In genomic region chr14:68771631-68772030, GRCh38 we compare ENCODE assay signal across 9 cellular contexts. TPM values are rescaled to one million over a fixed set of nuclear protein-coding genes. Genes with fewer than 3 reads are reported as not detected.
A peak's percentile ranks its signal among the peaks of the same experiment; 100 is the strongest.
DNase-seq lines count a peak whose midpoint lies in the region; ATAC-seq and TF ChIP-seq lines count a peak whose summit lies in the region.
"Had no signal": no experiment of that assay in that cellular context is flagged by ENCODE, and none has a peak within 500 bp of the region (broad histone marks: within the 10 kb centered on the region; RNA-seq: fewer than 3 reads in every experiment).

No MANE protein-coding gene starts in this region.

- no peak for TF ChIP-seq POLR2A in gastroesophageal sphincter (IDR thresholded peaks at IDR 0.05)

- peak overlapping the region in 4 of 8 donors; percentile 60 to 76 (median 66) for H3K27ac Mint-ChIP-seq in CD8-positive, alpha-beta memory T cell
- peak overlapping the region; percentile 73 for H3K27ac Mint-ChIP-seq in activated CD4-positive, alpha-beta memory T cell treated with anti-CD3 and anti-CD28 coated beads, Interleukin-2, amount 10 ng/mL, durations not matched to agents 7 days and 5 days

- peak overlapping the region in 5 of 7 donors; percentile 25 to 67 (median 62) for H3K4me3 Mint-ChIP-seq in CD8-positive, alpha-beta memory T cell
- peak overlapping the region; percentile 46 for H3K4me3 Mint-ChIP-seq in activated CD4-positive, alpha-beta memory T cell treated with anti-CD3 and anti-CD28 coated beads, Interleukin-2, amount 10 ng/mL, durations not matched to agents 7 days and 5 days

- H2AFZ ChIP-seq in osteoblast (ENCODE audit: low read length) = no peak overlapping the region

- no peaks in the 10 kb centered on the region for H3K9me3 Mint-ChIP-seq in CD8-positive, alpha-beta memory T cell
- H3K9me3 Mint-ChIP-seq in activated CD4-positive, alpha-beta memory T cell treated with anti-CD3 and anti-CD28 coated beads, Interleukin-2, amount 10 ng/mL, durations not matched to agents 7 days and 5 days = peaks cover 16% of the 10 kb centered on the region

- TF ChIP-seq CTCF in gastroesophageal sphincter (IDR thresholded peaks at IDR 0.05) = no peak
- TF ChIP-seq CTCF in osteoblast (IDR thresholded peaks at IDR 0.05; ENCODE audit: extremely low read depth, low read depth, low read length) = no peak

- no peaks in the 10 kb centered on the region for H3K27me3 ChIP-seq in CD8-positive, alpha-beta memory T cell (ENCODE audit: insufficient read depth, low read length, poor library complexity, severe bottlenecking)
- no peaks in the 10 kb centered on the region for H3K27me3 ChIP-seq in gastroesophageal sphincter
- no peaks in the 10 kb centered on the region for H3K27me3 ChIP-seq in osteoblast (ENCODE audit: insufficient read depth, low read length)

- H3K27ac ChIP-seq in CD8-positive, alpha-beta memory T cell (ENCODE audit: low read depth, low read length) = no peak overlapping the region
- H3K27ac ChIP-seq in gastroesophageal sphincter (peak overlapping the region in 3 of 4 donors; percentile 36 to 64 (median 42)), osteoblast (ENCODE audit: low read depth, low read length) (no peak overlapping the region)

- H3K4me2 ChIP-seq in osteoblast (ENCODE audit: insufficient read depth, low read length) = no peak overlapping the region

- no peaks in the 10 kb centered on the region for H4K20me1 ChIP-seq in osteoblast (ENCODE audit: insufficient read depth, low read length)

- H3K4me1 ChIP-seq in CD8-positive, alpha-beta memory T cell (ENCODE audit: insufficient read depth, low read length) = peaks cover 35% of the 10 kb centered on the region
- H3K4me1 ChIP-seq in gastroesophageal sphincter = no peaks in the 10 kb centered on the region
- no peaks in the 10 kb centered on the region for H3K4me1 ChIP-seq in osteoblast (ENCODE audit: insufficient read depth, low read length)

- peak overlapping the region; percentile 27 for H3K4me3 ChIP-seq in CD8-positive, alpha-beta memory T cell (ENCODE audit: low read length)
- H3K4me3 ChIP-seq in gastroesophageal sphincter (no peak overlapping the region), osteoblast (ENCODE audit: insufficient read depth, low read length) (no peak overlapping the region)

- no peak for TF ChIP-seq EP300 in gastroesophageal sphincter (IDR thresholded peaks at IDR 0.05)

- peaks cover 41 to 70% (median 52%) of the 10 kb centered on the region in 3 donors for H3K4me1 Mint-ChIP-seq in CD8-positive, alpha-beta memory T cell
- H3K4me1 Mint-ChIP-seq in activated CD4-positive, alpha-beta memory T cell treated with anti-CD3 and anti-CD28 coated beads, Interleukin-2, amount 10 ng/mL, durations not matched to agents 7 days and 5 days = peaks cover 39% of the 10 kb centered on the region

- H3K9me3 ChIP-seq in CD8-positive, alpha-beta memory T cell (ENCODE audit: low read length) = no peaks in the 10 kb centered on the region
- H3K9me3 ChIP-seq in gastroesophageal sphincter = peaks cover 0 to 5% (median 0%) of the 10 kb centered on the region in 3 donors
- peaks cover 5% of the 10 kb centered on the region for H3K9me3 ChIP-seq in osteoblast (ENCODE audit: low read depth, low read length)

- H3K36me3 ChIP-seq in CD8-positive, alpha-beta memory T cell (ENCODE audit: insufficient read depth, low read length) = no peaks in the 10 kb centered on the region
- H3K36me3 ChIP-seq in gastroesophageal sphincter (no peaks in the 10 kb centered on the region), osteoblast (ENCODE audit: insufficient read depth, low read length) (no peaks in the 10 kb centered on the region)

- no peaks in the 10 kb centered on the region for H3K27me3 Mint-ChIP-seq in CD8-positive, alpha-beta memory T cell
- H3K27me3 Mint-ChIP-seq in activated CD4-positive, alpha-beta memory T cell treated with anti-CD3 and anti-CD28 coated beads, Interleukin-2, amount 10 ng/mL, durations not matched to agents 7 days and 5 days = no peaks in the 10 kb centered on the region

- CTCF ChIA-PET in CD8-positive, alpha-beta memory T cell (lab: Charles Lee) = interaction anchor here (1.3 to 2.0 kb wide), 3 partner anchors 9 to 45 kb away, joined by 4 to 5 read pairs (median 4); no protein-coding TSS in a partner anchor
- CTCF ChIA-PET in activated CD4-positive, alpha-beta memory T cell treated with anti-CD3 and anti-CD28 coated beads, Interleukin-2, amount 10 ng/mL, durations not matched to agents 7 days and 5 days (lab: Charles Lee) = interaction anchor here (0.8 to 1.9 kb wide), 5 partner anchors 9 to 90 kb away, joined by 3 to 7 read pairs (median 4); no protein-coding TSS in a partner anchor

- POLR2A ChIA-PET in CD8-positive, alpha-beta memory T cell (lab: Charles Lee) = no interaction called here
- POLR2A ChIA-PET in activated CD4-positive, alpha-beta memory T cell treated with anti-CD3 and anti-CD28 coated beads, Interleukin-2, amount 10 ng/mL, durations not matched to agents 7 days and 5 days (lab: Charles Lee) = interaction anchor here (0.8 to 3.9 kb wide), 10 partner anchors 9 to 488 kb away, joined by 3 to 43 read pairs (median 10); partner anchors contain the start of gene ZFP36L1

- WGBS in gastroesophageal sphincter (ENCODE audit: low coverage in 1 of 2), 2 donors = 50% methylated on average over 2 of the region's 10 CpGs; no CpG with 5 or more reads in 1 of the 2 donors

- DNase-seq in CD8-positive, alpha-beta memory T cell = peak in 1 of 5 donors; percentile 41
- DNase-seq in activated CD4-positive, alpha-beta memory T cell treated with anti-CD3 and anti-CD28 coated beads, Interleukin-2, amount 10 ng/mL, durations not matched to agents 7 days and 5 days = peak; percentile 51
- DNase-seq in osteoblast (ENCODE audit: insufficient read length, low spot score, missing footprints) = peak; percentile 47
- no peak for DNase-seq in middle frontal gyrus (ENCODE audit: extremely low spot score, low spot score)
- DNase-seq in NCI-H1105 (lab: John Stamatoyannopoulos, UW) = no peak
- no peak for DNase-seq in activated effector memory CD4-positive, alpha-beta T cell treated with anti-CD3 and anti-CD28 coated beads, Interleukin-2, amount 50 U/mL, for 16 hours
- DNase-seq: effector CD8-positive, alpha-beta T cell had no signal

- H3K36me3 Mint-ChIP-seq in CD8-positive, alpha-beta memory T cell = peaks cover 0 to 4% (median 3%) of the 10 kb centered on the region in 3 donors
- H3K36me3 Mint-ChIP-seq in activated CD4-positive, alpha-beta memory T cell treated with anti-CD3 and anti-CD28 coated beads, Interleukin-2, amount 10 ng/mL, durations not matched to agents 7 days and 5 days (ENCODE audit: low read depth) = peaks cover 25% of the 10 kb centered on the region

- no peaks in the 10 kb centered on the region for H3K79me2 ChIP-seq in osteoblast (ENCODE audit: insufficient read depth, low read length)

- peak; percentile 42 for ATAC-seq in gastroesophageal sphincter
- no peak for ATAC-seq in HG03196 (IDR thresholded peaks at IDR 0.05; ENCODE audit: unreplicated experiment)

RNA-seq across cellular contexts. Expression of gene ZFP36L1, which starts 21.2 kb away (rescaled TPM):
- total RNA-seq in CD8-positive, alpha-beta memory T cell = 100 to 1,000 TPM; 128 to 133 TPM
- polyA plus RNA-seq in CD8-positive, alpha-beta memory T cell = 124 TPM
- 100 to 1,000 TPM in 1 of 2 experiments, 10 to 100 TPM in 1; 96.1 to 103 TPM for total RNA-seq in activated CD4-positive, alpha-beta memory T cell treated with anti-CD3 and anti-CD28 coated beads, Interleukin-2, amount 10 ng/mL, durations not matched to agents 7 days and 5 days
- total RNA-seq in gastroesophageal sphincter (100 to 1,000 TPM; 154 to 451 (median 280) TPM), osteoblast (46.7 and 47.1 TPM in 2 replicates)

Comparison
In these comparisons a context has a peak if more than half of its experiments do, and no peak if none do; other contexts are left out.
1. DNase-seq: peak in activated CD4-positive, alpha-beta memory T cell treated with anti-CD3 and anti-CD28 coated beads, Interleukin-2, amount 10 ng/mL, durations not matched to agents 7 days and 5 days (single experiment) and osteoblast (single experiment); none in middle frontal gyrus (single experiment), NCI-H1105 (single experiment) and activated effector memory CD4-positive, alpha-beta T cell treated with anti-CD3 and anti-CD28 coated beads, Interleukin-2, amount 50 U/mL, for 16 hours (single experiment).
2. H3K27ac ChIP-seq: peak in gastroesophageal sphincter (3 of 4); none in CD8-positive, alpha-beta memory T cell (single experiment) and osteoblast (single experiment).